10 cellular contexts compared by ENCODE assay signal in the genomic region with DNA sequence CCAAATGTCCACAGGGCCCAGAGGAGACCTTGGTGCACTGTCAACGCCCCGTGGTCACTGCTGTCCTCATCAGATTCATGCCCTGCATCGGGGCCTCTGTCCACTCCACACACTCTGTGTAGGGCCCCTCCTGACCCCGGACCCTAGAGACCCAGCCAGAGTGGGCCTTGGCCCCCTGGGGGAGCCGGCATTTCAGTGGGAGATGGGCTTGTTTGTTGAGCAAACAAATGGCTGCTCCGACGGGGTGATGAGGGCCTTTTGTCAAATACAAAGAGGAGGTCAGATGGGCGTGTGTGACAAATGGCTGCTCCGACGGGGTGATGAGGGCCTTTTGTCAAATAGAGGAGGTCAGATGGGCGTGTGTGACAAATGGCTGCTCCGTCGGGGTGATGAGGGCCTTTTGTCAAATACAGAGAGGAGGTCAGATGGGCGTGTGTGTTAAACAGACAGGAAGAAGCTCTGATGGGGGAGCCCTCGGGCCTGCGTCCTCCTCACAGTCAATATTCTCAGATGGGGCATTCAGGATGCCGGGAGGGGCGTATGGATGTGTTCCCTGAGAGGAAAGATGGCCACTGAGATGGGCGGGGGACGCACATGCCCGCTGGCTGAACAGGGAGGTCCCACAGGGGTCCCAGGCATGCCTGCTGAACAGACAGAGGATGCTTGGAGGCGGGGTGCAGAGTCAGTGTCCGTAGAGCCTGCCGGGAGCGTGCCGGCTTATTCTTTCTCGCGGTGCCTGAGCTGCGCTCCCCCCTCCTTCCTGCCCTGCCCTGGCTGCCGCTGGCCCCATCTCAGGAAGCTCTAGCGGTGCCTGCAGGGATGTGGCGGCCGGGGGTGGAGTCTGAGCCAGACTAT. TPM values are rescaled to one million over a fixed set of nuclear protein-coding genes. Genes with fewer than 3 reads are reported as not detected.
DNase-seq lines count a peak whose midpoint lies in the region; ATAC-seq and TF ChIP-seq lines count a peak whose summit lies in the region.
"Had no signal": no experiment of that assay in that cellular context is flagged by ENCODE, and none has a peak within 500 bp of the region (broad histone marks: within the 10 kb centered on the region; RNA-seq: fewer than 3 reads in every experiment).

No MANE protein-coding gene starts in this region.

- in situ Hi-C loops in G401 (cut with HindIII; ENCODE audit: low sequenced_read_pairs) = no loop called here

- H3K27ac Mint-ChIP-seq in progenitor cell of endocrine pancreas = peak overlapping the region; percentile 49

- H3K27me3 Mint-ChIP-seq in progenitor cell of endocrine pancreas = peaks cover 33% of the 10 kb centered on the region

- H3K27ac ChIP-seq in body of pancreas (peak overlapping the region in 2 of 4 donors; percentile 20 to 39), right atrium auricular region (peak overlapping the region; percentile 44 to 82)

- H3K27me3 ChIP-seq in body of pancreas (no peaks in the 10 kb centered on the region), right atrium auricular region (no peaks in the 10 kb centered on the region)

- no peak overlapping the region for H3K4me3 ChIP-seq in body of pancreas
- no peak overlapping the region for H3K4me3 ChIP-seq in right atrium auricular region

- H3K9me3 Mint-ChIP-seq in progenitor cell of endocrine pancreas (ENCODE audit: low read depth) = no peaks in the 10 kb centered on the region

- H3K36me3 ChIP-seq in body of pancreas (replicated peaks in 1 of 2; ENCODE audit: insufficient read depth in 1 of 2, low read depth in 2 of 2) = peaks cover 7 to 12% of the 10 kb centered on the region in 2 donors
- H3K36me3 ChIP-seq in right atrium auricular region = peaks cover 49% of the 10 kb centered on the region

- no peaks in the 10 kb centered on the region for H3K4me1 ChIP-seq in body of pancreas
- peaks cover 0 to 46% of the 10 kb centered on the region in 2 donors for H3K4me1 ChIP-seq in right atrium auricular region

- WGBS in body of pancreas, 2 donors = 61 to 73% methylated on average over 14 to 33 of the region's 33 CpGs

- intact Hi-C loops in body of pancreas (cut with DNase I) = no loop called here

- peaks cover 9% of the 10 kb centered on the region for H3K4me1 Mint-ChIP-seq in progenitor cell of endocrine pancreas (ENCODE audit: low read depth)

- no peak for TF ChIP-seq CTCF in body of pancreas (IDR thresholded peaks at IDR 0.05)
- no peak for TF ChIP-seq CTCF in right atrium auricular region (IDR thresholded peaks at IDR 0.05)
- TF ChIP-seq CTCF in progenitor cell of endocrine pancreas (IDR thresholded peaks at IDR 0.05; ENCODE audit: unreplicated experiment) = no peak

- H3K36me3 Mint-ChIP-seq in progenitor cell of endocrine pancreas (ENCODE audit: insufficient read depth) = no peaks in the 10 kb centered on the region

- H3K4me3 Mint-ChIP-seq in progenitor cell of endocrine pancreas (ENCODE audit: low read depth) = no peak overlapping the region

- no peak for TF ChIP-seq POLR2A in body of pancreas (IDR thresholded peaks at IDR 0.05)

- ATAC-seq in body of pancreas (peak; percentile 24), GM21619 (IDR thresholded peaks at IDR 0.05; ENCODE audit: unreplicated experiment) (no peak), HG02973 (IDR thresholded peaks at IDR 0.05; ENCODE audit: unreplicated experiment) (no peak)

- DNase-seq in G401 (ENCODE audit: low spot score) (peak; percentile 93), body of pancreas (peak in 2 of 4 donors; percentile 48 to 50), right atrium auricular region (ENCODE audit: low spot score) (no peak), progenitor cell of endocrine pancreas (ENCODE audit: low spot score, unreplicated experiment) (no peak), NCI-H2196 (lab: John Stamatoyannopoulos, UW; ENCODE audit: unreplicated experiment) (no peak), DMS79 treated with DMSO at 0.1 percent for 48 hours (lab: John Stamatoyannopoulos, UW) (no peak)
- DNase-seq: activated gamma-delta T cell treated with Interleukin-2 at 50 U/mL for 16 hours had no signal

- H3K9me3 ChIP-seq in body of pancreas (no peaks in the 10 kb centered on the region), right atrium auricular region (no peaks in the 10 kb centered on the region)

RNA-seq across cellular contexts. Expression of gene SMIM24, which starts 36.3 kb away (rescaled TPM):
- 0.24 TPM in 1 of 2 replicates, not detected in the other for total RNA-seq in G401 (2014; rRNA removed; shearing (Covaris generic))
- 10 to 100 TPM in 1 of 2 donors, 1 to 10 TPM in 1; 7.6 to 11.4 TPM for total RNA-seq in body of pancreas
- not detected for total RNA-seq in right atrium auricular region
- 1.3 and 1.6 TPM in 2 replicates for total RNA-seq in progenitor cell of endocrine pancreas
- total RNA-seq: urinary bladder had no signal

RNA-seq across cellular contexts. Expression of gene SMIM44, which starts 39.2 kb away (rescaled TPM):
- total RNA-seq in G401 (2014; rRNA removed; shearing (Covaris generic)) = not detected in 2 replicates
- total RNA-seq in body of pancreas (not detected), right atrium auricular region (not detected), progenitor cell of endocrine pancreas (not detected in 2 replicates)
- total RNA-seq: urinary bladder had no signal

RNA-seq across cellular contexts. Expression of gene DOHH, which starts 56.4 kb away (rescaled TPM):
- total RNA-seq in G401 (2014; rRNA removed; shearing (Covaris generic)) = 53.9 and 64.8 TPM in 2 replicates
- total RNA-seq in body of pancreas = 10 to 100 TPM in 1 of 2 donors, 1 to 10 TPM in 1; 9.3 to 17.5 TPM
- 10 to 100 TPM; 14.1 to 18.4 TPM for total RNA-seq in right atrium auricular region
- 9.4 and 9.9 TPM in 2 replicates for total RNA-seq in progenitor cell of endocrine pancreas
